Comparison of ENCODE assay signal across 9 cellular contexts in the genomic region with DNA sequence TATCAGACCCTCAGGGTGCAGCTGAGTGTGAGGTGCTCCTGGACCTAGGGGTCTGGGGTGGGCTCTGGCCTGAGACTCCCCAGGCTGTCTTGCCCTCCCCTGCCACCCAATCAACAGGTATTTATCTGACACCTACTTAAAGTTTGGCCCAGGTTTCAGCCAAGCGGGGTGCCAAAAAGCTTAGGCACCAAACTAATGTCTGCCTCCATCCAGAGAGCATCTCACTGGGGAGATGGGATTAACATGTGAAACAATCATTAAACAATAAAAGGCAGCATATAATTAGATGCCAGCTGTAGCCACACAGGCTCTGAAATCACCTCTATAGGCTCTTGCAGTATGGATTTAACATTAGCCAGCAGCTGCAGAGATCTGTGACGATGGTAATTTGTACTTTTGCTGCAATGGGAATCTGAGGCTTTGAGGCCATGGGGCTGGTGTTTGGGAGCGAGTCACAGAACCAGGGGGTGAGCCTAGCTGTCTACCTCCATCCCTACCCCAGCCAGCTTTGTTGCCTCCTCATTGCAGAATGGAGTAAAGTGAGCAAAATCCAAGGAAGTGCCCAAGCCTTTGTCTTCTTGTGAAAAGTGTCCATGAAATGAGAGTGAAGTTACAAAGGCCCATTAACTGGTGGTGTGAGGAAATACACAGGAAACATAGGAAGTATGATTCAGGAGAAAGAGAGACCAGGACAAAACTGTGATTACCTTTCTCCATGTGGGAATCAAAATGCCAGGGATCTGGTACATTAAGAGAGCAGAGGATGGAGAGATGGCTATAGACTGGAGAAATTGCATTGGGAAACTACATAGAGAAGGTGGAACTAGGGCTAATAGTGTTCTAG. TPM values are rescaled to one million over a fixed set of nuclear protein-coding genes. Genes with fewer than 3 reads are reported as not detected.
DNase-seq lines count a peak whose midpoint lies in the region; ATAC-seq and TF ChIP-seq lines count a peak whose summit lies in the region.
"Had no signal": no experiment of that assay in that cellular context is flagged by ENCODE, and none has a peak within 500 bp of the region (broad histone marks: within the 10 kb centered on the region; RNA-seq: fewer than 3 reads in every experiment).

No MANE protein-coding gene starts in this region.

- no peaks in the 10 kb centered on the region for H3K9me3 ChIP-seq in CD4-positive, CD25-positive, alpha-beta regulatory T cell (ENCODE audit: control insufficient read depth in 2 of 2, low read length in 2 of 2)
- H3K9me3 ChIP-seq in Loucy (ENCODE audit: insufficient read depth, low read depth, low read length) (no peaks in the 10 kb centered on the region), mucosa of stomach (ENCODE audit: control insufficient read depth, low read length) (no peaks in the 10 kb centered on the region)

- no peak for TF ChIP-seq CTCF in Loucy (conservative IDR thresholded peaks at IDR 0.05; ENCODE audit: low read length)

- peaks cover 99% of the 10 kb centered on the region for H3K4me1 ChIP-seq in CD4-positive, CD25-positive, alpha-beta regulatory T cell (ENCODE audit: control insufficient read depth, insufficient read depth, low read length, poor library complexity, severe bottlenecking)
- peaks cover 26% of the 10 kb centered on the region for H3K4me1 ChIP-seq in Loucy (ENCODE audit: insufficient read depth, low read length, poor library complexity, severe bottlenecking)
- no peaks in the 10 kb centered on the region for H3K4me1 ChIP-seq in mucosa of stomach (ENCODE audit: control insufficient read depth, insufficient read depth, low read length)

- no peak for DNase-seq in CD4-positive, CD25-positive, alpha-beta regulatory T cell
- no peak for DNase-seq in activated T-helper 2 cell treated with anti-CD3 and anti-CD28 coated beads, Interferon-gamma antibody, Interleukin-2, Interleukin-4, amounts not matched to agents 10 μg/mL and 5 μg/mL and 100 μg/mL, durations not matched to agents 14 hours and 24 hours and 36 hours (ENCODE audit: low spot score)
- DNase-seq in activated gamma-delta T cell (lab: John Stamatoyannopoulos, UW) (no peak), SHP77 treated with DMSO at 0.1 percent for 48 hours (lab: John Stamatoyannopoulos, UW) (no peak), NCI-H2196 (lab: John Stamatoyannopoulos, UW; ENCODE audit: unreplicated experiment) (no peak)
- DNase-seq: left colon had no signal

- H4K20me1 ChIP-seq in Loucy (ENCODE audit: insufficient read depth, low read length, poor library complexity, severe bottlenecking), result peaks cover 58% of the 10 kb centered on the region

- peak overlapping the region; percentile 52 for H3K4me2 ChIP-seq in Loucy (ENCODE audit: low read depth, low read length, poor library complexity, severe bottlenecking)

- H3F3A ChIP-seq in Loucy (ENCODE audit: low read depth), result no peaks in the 10 kb centered on the region

- intact Hi-C loops in activated T-helper 2 cell treated with anti-CD3 and anti-CD28 coated beads, Interferon-gamma antibody, Interleukin-2, Interleukin-4, amounts not matched to agents 10 μg/mL and 5 μg/mL and 100 μg/mL, durations not matched to agents 14 hours and 24 hours and 36 hours (cut with micrococcal nuclease), result loop anchor here (2.0 kb wide), 1 partner anchor 15 kb away; no protein-coding TSS in a partner anchor

- H3K9me3 Mint-ChIP-seq in CD4-positive, CD25-positive, alpha-beta regulatory T cell, result no peaks in the 10 kb centered on the region
- no peaks in the 10 kb centered on the region for H3K9me3 Mint-ChIP-seq in activated T-helper 2 cell treated with anti-CD3 and anti-CD28 coated beads, Interferon-gamma antibody, Interleukin-2, Interleukin-4, amounts not matched to agents 10 μg/mL and 5 μg/mL and 100 μg/mL, durations not matched to agents 14 hours and 24 hours and 36 hours

- H3K36me3 Mint-ChIP-seq in CD4-positive, CD25-positive, alpha-beta regulatory T cell, result peaks cover 50% of the 10 kb centered on the region
- H3K36me3 Mint-ChIP-seq in activated T-helper 2 cell treated with anti-CD3 and anti-CD28 coated beads, Interferon-gamma antibody, Interleukin-2, Interleukin-4, amounts not matched to agents 10 μg/mL and 5 μg/mL and 100 μg/mL, durations not matched to agents 14 hours and 24 hours and 36 hours (ENCODE audit: low read depth), result peaks cover 89% of the 10 kb centered on the region

- ATAC-seq in CD4-positive, CD25-positive, alpha-beta regulatory T cell (ENCODE audit: low read depth in 2 of 2), result no peak
- ATAC-seq in HG03457 (IDR thresholded peaks at IDR 0.05; ENCODE audit: unreplicated experiment), result no peak

- H3K4me1 Mint-ChIP-seq in CD4-positive, CD25-positive, alpha-beta regulatory T cell, result peaks cover 21 to 100% (median 86%) of the 10 kb centered on the region in 4 donors
- H3K4me1 Mint-ChIP-seq in activated T-helper 2 cell treated with anti-CD3 and anti-CD28 coated beads, Interferon-gamma antibody, Interleukin-2, Interleukin-4, amounts not matched to agents 10 μg/mL and 5 μg/mL and 100 μg/mL, durations not matched to agents 14 hours and 24 hours and 36 hours (ENCODE audit: low read depth), result peaks cover 92% of the 10 kb centered on the region

- H3K27ac ChIP-seq in CD4-positive, CD25-positive, alpha-beta regulatory T cell (ENCODE audit: insufficient read depth, low read length, poor library complexity, severe bottlenecking), result peak overlapping the region; percentile 86

- H3K9ac ChIP-seq in Loucy (ENCODE audit: low read depth, low read length, poor library complexity, severe bottlenecking), result no peak overlapping the region
- H3K9ac ChIP-seq in mucosa of stomach (ENCODE audit: low read length), result peak overlapping the region; percentile 19

- peak overlapping the region; percentile 66 for H3K4me3 ChIP-seq in CD4-positive, CD25-positive, alpha-beta regulatory T cell (ENCODE audit: low read depth, low read length)
- H3K4me3 ChIP-seq in Loucy (ENCODE audit: low read length, poor library complexity, severe bottlenecking) (no peak overlapping the region), mucosa of stomach (ENCODE audit: low read length) (no peak overlapping the region)

- peak overlapping the region; percentile 76 to 80 (median 78) for H3K4me3 Mint-ChIP-seq in CD4-positive, CD25-positive, alpha-beta regulatory T cell
- peak overlapping the region; percentile 70 for H3K4me3 Mint-ChIP-seq in activated T-helper 2 cell treated with anti-CD3 and anti-CD28 coated beads, Interferon-gamma antibody, Interleukin-2, Interleukin-4, amounts not matched to agents 10 μg/mL and 5 μg/mL and 100 μg/mL, durations not matched to agents 14 hours and 24 hours and 36 hours (ENCODE audit: low read depth)

- H3K9me2 ChIP-seq in Loucy (replicated peaks; ENCODE audit: low read depth, low read length), result no peaks in the 10 kb centered on the region

- H2AFZ ChIP-seq in Loucy (ENCODE audit: low read length), result no peak overlapping the region

- H3K27ac Mint-ChIP-seq in CD4-positive, CD25-positive, alpha-beta regulatory T cell, result peak overlapping the region; percentile 92 to 100 (median 93)
- H3K27ac Mint-ChIP-seq in activated T-helper 2 cell treated with anti-CD3 and anti-CD28 coated beads, Interferon-gamma antibody, Interleukin-2, Interleukin-4, amounts not matched to agents 10 μg/mL and 5 μg/mL and 100 μg/mL, durations not matched to agents 14 hours and 24 hours and 36 hours, result peak overlapping the region; percentile 98

- H3K36me3 ChIP-seq in CD4-positive, CD25-positive, alpha-beta regulatory T cell (ENCODE audit: control insufficient read depth, insufficient read depth, low read length), result peaks cover 40% of the 10 kb centered on the region
- H3K36me3 ChIP-seq in Loucy (ENCODE audit: insufficient read depth, low read length) (peaks cover 55% of the 10 kb centered on the region), mucosa of stomach (ENCODE audit: control insufficient read depth, insufficient read depth, low read length) (no peaks in the 10 kb centered on the region)

- H3K27me3 ChIP-seq in CD4-positive, CD25-positive, alpha-beta regulatory T cell (ENCODE audit: control insufficient read depth, insufficient read depth, low read length), result no peaks in the 10 kb centered on the region
- H3K27me3 ChIP-seq in Loucy (ENCODE audit: insufficient read depth, low read length, poor library complexity, severe bottlenecking), result no peaks in the 10 kb centered on the region
- no peaks in the 10 kb centered on the region for H3K27me3 ChIP-seq in mucosa of stomach (ENCODE audit: control insufficient read depth, insufficient read depth, low read length)

- no peaks in the 10 kb centered on the region for H3K27me3 Mint-ChIP-seq in CD4-positive, CD25-positive, alpha-beta regulatory T cell
- H3K27me3 Mint-ChIP-seq in activated T-helper 2 cell treated with anti-CD3 and anti-CD28 coated beads, Interferon-gamma antibody, Interleukin-2, Interleukin-4, amounts not matched to agents 10 μg/mL and 5 μg/mL and 100 μg/mL, durations not matched to agents 14 hours and 24 hours and 36 hours (ENCODE audit: low read depth), result no peaks in the 10 kb centered on the region

- H3K79me2 ChIP-seq in Loucy (ENCODE audit: insufficient read depth, low read length), result peaks cover 100% of the 10 kb centered on the region

RNA-seq across cellular contexts. Expression of gene EIF2D, which starts 36.1 kb away (rescaled TPM):
- total RNA-seq in CD4-positive, CD25-positive, alpha-beta regulatory T cell, result 35.7 TPM
- polyA plus RNA-seq in CD4-positive, CD25-positive, alpha-beta regulatory T cell, result 10 to 100 TPM; 21.3 to 32.6 (median 26.7) TPM
- total RNA-seq in activated T-helper 2 cell treated with anti-CD3 and anti-CD28 coated beads, Interferon-gamma antibody, Interleukin-2, Interleukin-4, amounts not matched to agents 10 μg/mL and 5 μg/mL and 100 μg/mL, durations not matched to agents 14 hours and 24 hours and 36 hours, result 72.7 and 73.3 TPM in 2 replicates

RNA-seq across cellular contexts. Expression of gene DYRK3, which starts 59.2 kb away (rescaled TPM):
- total RNA-seq in CD4-positive, CD25-positive, alpha-beta regulatory T cell, result 0.67 TPM
- polyA plus RNA-seq in CD4-positive, CD25-positive, alpha-beta regulatory T cell, result under 1 TPM in 1 of 4 donors, not detected in 3; 0.32 TPM
- total RNA-seq in activated T-helper 2 cell treated with anti-CD3 and anti-CD28 coated beads, Interferon-gamma antibody, Interleukin-2, Interleukin-4, amounts not matched to agents 10 μg/mL and 5 μg/mL and 100 μg/mL, durations not matched to agents 14 hours and 24 hours and 36 hours, result 12.1 and 13.0 TPM in 2 replicates
